ENCODE assay signal across 13 cellular contexts in genomic region chr12:52043386-52044212, GRCh38. TPM values are rescaled to one million over a fixed set of nuclear protein-coding genes. Genes with fewer than 3 reads are reported as not detected.
A peak's percentile ranks its signal among the peaks of the same experiment; 100 is the strongest.
DNase-seq lines count a peak whose midpoint lies in the region; TF ChIP-seq lines count a peak whose summit lies in the region.
"Had no signal": no experiment of that assay in that cellular context is flagged by ENCODE, and none has a peak within 500 bp of the region (broad histone marks: within the 10 kb centered on the region; RNA-seq: fewer than 3 reads in every experiment).

No MANE protein-coding gene starts in this region.

- DNase-seq in OCI-LY7 (ENCODE audit: low spot score), result no peak
- DNase-seq in fibroblast of lung (ENCODE audit: low read depth in 2 of 2), result no peak
- DNase-seq in tibial artery, result peak; percentile 86 to 99
- DNase-seq in ACHN, result no peak
- DNase-seq in activated CD4-positive, alpha-beta memory T cell treated with anti-CD3 and anti-CD28 coated beads for 36 hours, result no peak
- no peak for DNase-seq in activated gamma-delta T cell (lab: John Stamatoyannopoulos, UW)
- no peak for DNase-seq in foreskin melanocyte
- DNase-seq: activated CD8-positive, alpha-beta T cell treated with anti-CD3 and anti-CD28 coated beads for 36 hours; endodermal cell; NCI-H1105 treated with DMSO at 0.1 percent for 48 hours; NCI-H748 treated with DMSO at 0.1 percent for 48 hours had no signal

- in situ Hi-C loops in ACHN (cut with HindIII; ENCODE audit: low pct_ligation_motif_present, low pct_unique_long_range_greater_than_20kb, low sequenced_read_pairs), result no loop called here

- no peaks in the 10 kb centered on the region for H3K27me3 Mint-ChIP-seq in activated CD4-positive, alpha-beta memory T cell treated with anti-CD3 and anti-CD28 coated beads for 36 hours
- H3K27me3 Mint-ChIP-seq: activated CD8-positive, alpha-beta T cell treated with anti-CD3 and anti-CD28 coated beads for 36 hours; activated naive CD4-positive, alpha-beta T cell treated with anti-CD3 and anti-CD28 coated beads, Interleukin-2, amount 50 U/mL, for 24 hours had no signal

- H3K27ac Mint-ChIP-seq in activated CD4-positive, alpha-beta memory T cell treated with anti-CD3 and anti-CD28 coated beads for 36 hours, result no peak overlapping the region
- H3K27ac Mint-ChIP-seq: activated CD8-positive, alpha-beta T cell treated with anti-CD3 and anti-CD28 coated beads for 36 hours; activated naive CD4-positive, alpha-beta T cell treated with anti-CD3 and anti-CD28 coated beads, Interleukin-2, amount 50 U/mL, for 24 hours; endodermal cell had no signal

- intact Hi-C loops in OCI-LY7 (cut with micrococcal nuclease; ENCODE audit: unreplicated experiment), result no loop called here
- intact Hi-C loops in tibial artery (cut with DNase I; ENCODE audit: low total_unique reads), result no loop called here
- intact Hi-C loops in activated CD4-positive, alpha-beta memory T cell treated with anti-CD3 and anti-CD28 coated beads for 36 hours (cut with micrococcal nuclease), result no loop called here

- H3K36me3 ChIP-seq in OCI-LY7 (ENCODE audit: insufficient read depth, low read length) (peaks cover 30% of the 10 kb centered on the region; the same call in 1 of the 2 replicates), fibroblast of lung (ENCODE audit: control insufficient read depth, insufficient read depth, low read length) (no peaks in the 10 kb centered on the region), muscle layer of duodenum (ENCODE audit: control insufficient read depth in 1 of 2, insufficient read depth in 2 of 2, low read length in 2 of 2) (peaks cover 0 to 7% of the 10 kb centered on the region in 2 donors), tibial artery (peaks cover 0 to 10% (median 0%) of the 10 kb centered on the region in 3 donors)

- no peaks in the 10 kb centered on the region for H3K9me3 Mint-ChIP-seq in activated CD4-positive, alpha-beta memory T cell treated with anti-CD3 and anti-CD28 coated beads for 36 hours
- H3K9me3 Mint-ChIP-seq: activated CD8-positive, alpha-beta T cell treated with anti-CD3 and anti-CD28 coated beads for 36 hours; activated naive CD4-positive, alpha-beta T cell treated with anti-CD3 and anti-CD28 coated beads, Interleukin-2, amount 50 U/mL, for 24 hours; endodermal cell had no signal

- H3K4me1 ChIP-seq in OCI-LY7 (ENCODE audit: insufficient read depth, low read length, poor library complexity, severe bottlenecking) (peaks cover 55% of the 10 kb centered on the region), fibroblast of lung (ENCODE audit: control insufficient read depth, extremely low read depth, insufficient read depth, low read length) (peaks cover 16% of the 10 kb centered on the region), muscle layer of duodenum (ENCODE audit: control insufficient read depth in 1 of 2, insufficient read depth in 2 of 2, low read length in 2 of 2) (peaks cover 13 to 30% of the 10 kb centered on the region in 2 donors), tibial artery (peaks cover 0 to 72% (median 53%) of the 10 kb centered on the region in 4 donors)

- H2AFZ ChIP-seq in OCI-LY7 (ENCODE audit: low read length) (no peak overlapping the region), fibroblast of lung (ENCODE audit: low read length) (no peak overlapping the region)

- peak overlapping the region; percentile 84 for H3K4me2 ChIP-seq in OCI-LY7 (ENCODE audit: low read length)
- peak overlapping the region; percentile 65 for H3K4me2 ChIP-seq in fibroblast of lung (ENCODE audit: extremely low read depth, insufficient read depth, low read length)

- peaks cover 28% of the 10 kb centered on the region for H3K4me1 Mint-ChIP-seq in activated CD4-positive, alpha-beta memory T cell treated with anti-CD3 and anti-CD28 coated beads for 36 hours (ENCODE audit: low read depth)
- H3K4me1 Mint-ChIP-seq: endodermal cell had no signal

- no TSS peak for BruUV-seq in OCI-LY7 (replicated peaks; lab: Mats Ljungman, UMichigan)

- H3K27ac ChIP-seq in OCI-LY7 (ENCODE audit: low read depth, low read length, poor library complexity, severe bottlenecking) (no peak overlapping the region), fibroblast of lung (ENCODE audit: insufficient read depth, low read length) (peak overlapping the region; percentile 89), muscle layer of duodenum (ENCODE audit: low read length) (peak overlapping the region; percentile 77), tibial artery (peak overlapping the region; percentile 96)

- H3K79me2 ChIP-seq in OCI-LY7 (ENCODE audit: insufficient read depth, low read depth, low read length), result peaks cover 20% of the 10 kb centered on the region; the same call in 1 of the 2 replicates
- H3K79me2 ChIP-seq in fibroblast of lung (ENCODE audit: control insufficient read depth, insufficient read depth, low read length), result no peaks in the 10 kb centered on the region

- no peak overlapping the region for H3K4me3 ChIP-seq in OCI-LY7 (ENCODE audit: low read depth, low read length, poor library complexity, severe bottlenecking)
- peak overlapping the region in 1 of 4 experiments; percentile 37 for H3K4me3 ChIP-seq in fibroblast of lung (replicated peaks in 1 of 4; ENCODE audit: control extremely low read depth in 1 of 4, insufficient read depth in 1 of 4, low read depth in 3 of 4, low read length in 4 of 4)
- H3K4me3 ChIP-seq in muscle layer of duodenum (ENCODE audit: low read depth in 1 of 2, low read length in 2 of 2), result peak overlapping the region in 1 of 2 donors; percentile 25
- peak overlapping the region; percentile 44 to 53 for H3K4me3 ChIP-seq in tibial artery

- no peaks in the 10 kb centered on the region for H3K9me3 ChIP-seq in OCI-LY7 (ENCODE audit: low read length)
- H3K9me3 ChIP-seq in fibroblast of lung (ENCODE audit: control insufficient read depth, insufficient read depth, low read depth, low read length), result no peaks in the 10 kb centered on the region
- no peaks in the 10 kb centered on the region for H3K9me3 ChIP-seq in muscle layer of duodenum (ENCODE audit: control insufficient read depth in 1 of 2, low read length in 2 of 2)
- H3K9me3 ChIP-seq in tibial artery, result no peaks in the 10 kb centered on the region

- no peaks in the 10 kb centered on the region for H3K27me3 ChIP-seq in fibroblast of lung (ENCODE audit: control insufficient read depth, insufficient read depth, low read length)
- H3K27me3 ChIP-seq in muscle layer of duodenum (ENCODE audit: low read depth, low read length), result no peaks in the 10 kb centered on the region
- no peaks in the 10 kb centered on the region for H3K27me3 ChIP-seq in tibial artery

- H3K36me3 Mint-ChIP-seq in activated CD4-positive, alpha-beta memory T cell treated with anti-CD3 and anti-CD28 coated beads for 36 hours, result peaks cover 1% of the 10 kb centered on the region
- H3K36me3 Mint-ChIP-seq: activated naive CD4-positive, alpha-beta T cell treated with anti-CD3 and anti-CD28 coated beads, Interleukin-2, amount 50 U/mL, for 24 hours had no signal

- H3K9me2 ChIP-seq in OCI-LY7 (ENCODE audit: insufficient read depth, low read length), result no peaks in the 10 kb centered on the region

- peak overlapping the region; percentile 39 for H3K9ac ChIP-seq in fibroblast of lung (ENCODE audit: insufficient read depth, low read length)

- no peak for TF ChIP-seq CTCF in OCI-LY7 (conservative IDR thresholded peaks at IDR 0.05; ENCODE audit: low read length)
- TF ChIP-seq CTCF in fibroblast of lung (conservative IDR thresholded peaks at IDR 0.05 in 1 of 2, IDR thresholded peaks at IDR 0.05 in 1 of 2; ENCODE audit: low read depth in 1 of 2, low read length in 2 of 2), result no peak
- TF ChIP-seq CTCF in tibial artery (IDR thresholded peaks at IDR 0.05), result no peak

- H4K20me1 ChIP-seq in OCI-LY7 (ENCODE audit: insufficient read depth, low read length) (no peaks in the 10 kb centered on the region), fibroblast of lung (ENCODE audit: control insufficient read depth, extremely low read depth, insufficient read depth, low read length) (no peaks in the 10 kb centered on the region)

- no peak overlapping the region for H3K4me3 Mint-ChIP-seq in activated CD4-positive, alpha-beta memory T cell treated with anti-CD3 and anti-CD28 coated beads for 36 hours
- H3K4me3 Mint-ChIP-seq: activated CD8-positive, alpha-beta T cell treated with anti-CD3 and anti-CD28 coated beads for 36 hours; activated naive CD4-positive, alpha-beta T cell treated with anti-CD3 and anti-CD28 coated beads, Interleukin-2, amount 50 U/mL, for 24 hours; endodermal cell had no signal

- POLR2A ChIA-PET in OCI-LY7 (lab: Charles Lee), result no interaction called here
- POLR2A ChIA-PET in activated CD4-positive, alpha-beta memory T cell treated with anti-CD3 and anti-CD28 coated beads for 36 hours (lab: Charles Lee), result no interaction called here

- CTCF ChIA-PET in OCI-LY7 (lab: Charles Lee; ENCODE audit: unreplicated experiment), result interaction anchor here (1.8 kb wide), 1 partner anchor 18 kb away, joined by 4 read pairs; no protein-coding TSS in a partner anchor
- CTCF ChIA-PET in activated CD4-positive, alpha-beta memory T cell treated with anti-CD3 and anti-CD28 coated beads for 36 hours (lab: Charles Lee), result interaction anchor here (0.7 to 15.8 kb wide), 2 partner anchors 17 to 73 kb away, joined by 3 to 261 read pairs; no protein-coding TSS in a partner anchor

RNA-seq across cellular contexts. Expression of gene NR4A1, which starts 7.6 kb away (rescaled TPM):
- total RNA-seq in OCI-LY7 (2014; rRNA removed; shearing (Covaris generic)), result 25.3 and 29.3 TPM in 2 replicates
- total RNA-seq in OCI-LY7 (2022) (28.1 and 29.0 TPM in 2 replicates), fibroblast of lung (2.1 and 3.8 TPM in 2 replicates)
- polyA plus RNA-seq in fibroblast of lung, result 4.1 and 15.9 TPM in 2 replicates
- polyA plus RNA-seq in fibroblast of lung (2012), result 7.9 and 23.3 TPM in 2 replicates
- polyA minus RNA-seq in fibroblast of lung (ENCODE audit: low replicate concordance), result 16.6 and 62.1 TPM in 2 replicates
- total RNA-seq in activated CD4-positive, alpha-beta memory T cell treated with anti-CD3 and anti-CD28 coated beads for 36 hours, result 10 to 100 TPM; 64.2 to 68.2 TPM

RNA-seq across cellular contexts. Expression of gene ATG101, which starts 26.2 kb away (rescaled TPM):
- 53.9 and 65.5 TPM in 2 replicates for total RNA-seq in OCI-LY7 (2014; rRNA removed; shearing (Covaris generic))
- total RNA-seq in OCI-LY7 (2022) (30.7 and 38.0 TPM in 2 replicates), fibroblast of lung (90.3 and 103 TPM in 2 replicates)
- 82.2 and 82.9 TPM in 2 replicates for polyA plus RNA-seq in fibroblast of lung
- 78.1 and 79.9 TPM in 2 replicates for polyA plus RNA-seq in fibroblast of lung (2012)
- 109 and 186 TPM in 2 replicates for polyA minus RNA-seq in fibroblast of lung (ENCODE audit: low replicate concordance)
- 10 to 100 TPM; 35.7 to 38.0 TPM for total RNA-seq in activated CD4-positive, alpha-beta memory T cell treated with anti-CD3 and anti-CD28 coated beads for 36 hours

RNA-seq across cellular contexts. Expression of gene SMIM41, which starts 35.9 kb away (rescaled TPM):
- total RNA-seq in OCI-LY7 (2014; rRNA removed; shearing (Covaris generic)), result not detected in 2 replicates
- total RNA-seq in OCI-LY7 (2022), result not detected in 2 replicates
- 2.0 and 2.1 TPM in 2 replicates for total RNA-seq in fibroblast of lung
- 1.9 and 4.8 TPM in 2 replicates for polyA plus RNA-seq in fibroblast of lung
- polyA plus RNA-seq in fibroblast of lung (2012), result 1.5 and 2.8 TPM in 2 replicates
- polyA minus RNA-seq in fibroblast of lung (ENCODE audit: low replicate concordance), result not detected in 2 replicates
- not detected for total RNA-seq in activated CD4-positive, alpha-beta memory T cell treated with anti-CD3 and anti-CD28 coated beads for 36 hours
- total RNA-seq: activated CD8-positive, alpha-beta T cell treated with anti-CD3 and anti-CD28 coated beads for 36 hours; endodermal cell had no signal

RNA-seq across cellular contexts. Expression of gene TAMALIN, which starts 36.9 kb away (rescaled TPM):
- 0.41 and 0.66 TPM in 2 replicates for total RNA-seq in OCI-LY7 (2014; rRNA removed; shearing (Covaris generic))
- total RNA-seq in OCI-LY7 (2022) (0.89 and 1.3 TPM in 2 replicates), fibroblast of lung (11.3 and 12.1 TPM in 2 replicates)
- polyA plus RNA-seq in fibroblast of lung, result 4.9 and 5.3 TPM in 2 replicates
- 6.0 and 6.7 TPM in 2 replicates for polyA plus RNA-seq in fibroblast of lung (2012)
- 7.3 and 10.0 TPM in 2 replicates for polyA minus RNA-seq in fibroblast of lung (ENCODE audit: low replicate concordance)
- total RNA-seq in activated CD4-positive, alpha-beta memory T cell treated with anti-CD3 and anti-CD28 coated beads for 36 hours, result 10 to 100 TPM; 15.1 to 18.7 TPM

Comparison
In these comparisons a context has a peak if more than half of its experiments do, and no peak if none do; other contexts are left out.
1. DNase-seq: peak in tibial artery (2 of 2); none in OCI-LY7 (single experiment), fibroblast of lung (0 of 2), ACHN (single experiment), activated CD4-positive, alpha-beta memory T cell treated with anti-CD3 and anti-CD28 coated beads for 36 hours (single experiment), activated gamma-delta T cell (single experiment) and foreskin melanocyte (single experiment).